9 cellular contexts compared by ENCODE assay signal in the genomic region with DNA sequence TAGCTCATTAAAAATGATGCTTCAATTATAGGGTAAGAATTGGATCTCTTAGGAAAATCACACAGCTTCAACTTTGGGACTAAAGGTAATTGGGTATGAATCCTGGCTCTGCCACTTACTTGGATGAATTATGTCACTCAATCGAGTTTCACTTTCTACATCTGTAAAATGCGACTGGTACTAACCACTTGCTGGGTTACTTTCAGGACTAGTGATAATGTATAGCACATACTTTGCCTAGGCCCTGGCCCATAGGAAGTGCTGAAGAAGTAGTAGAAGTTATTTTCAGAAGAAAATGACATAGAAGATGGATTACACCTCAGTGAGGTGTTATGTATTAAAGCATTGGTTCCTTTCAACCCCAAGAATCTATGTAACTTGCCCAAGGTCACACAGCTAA. TPM values are rescaled to one million over a fixed set of nuclear protein-coding genes. Genes with fewer than 3 reads are reported as not detected.
DNase-seq lines count a peak whose midpoint lies in the region; ATAC-seq, FAIRE-seq and TF ChIP-seq lines count a peak whose summit lies in the region.
"Had no signal": no experiment of that assay in that cellular context is flagged by ENCODE, and none has a peak within 500 bp of the region (broad histone marks: within the 10 kb centered on the region; RNA-seq: fewer than 3 reads in every experiment).

No MANE protein-coding gene starts in this region.

- no peak for TF ChIP-seq CTCF in keratinocyte (optimal IDR thresholded peaks at IDR 0.05 in 1 of 3, IDR thresholded peaks at IDR 0.05 in 1 of 3, conservative IDR thresholded peaks at IDR 0.05 in 1 of 3; ENCODE audit: extremely low read depth in 1 of 3, insufficient read depth in 2 of 3, low read length in 3 of 3)
- TF ChIP-seq CTCF in CD4-positive, alpha-beta T cell (IDR thresholded peaks at IDR 0.05): no peak

- dilution Hi-C loops in keratinocyte (cut with MboI; ENCODE audit: extremely low pct_ligation_motif_present, low sequenced_read_pairs): no loop called here

- no peak overlapping the region for H3K4me3 Mint-ChIP-seq in CD4-positive, alpha-beta T cell

- DNase-seq in keratinocyte (ENCODE audit: low read depth, low spot score) (no peak), left cardiac atrium (no peak), NCI-H146 (lab: John Stamatoyannopoulos, UW) (no peak)
- DNase-seq in CD4-positive, alpha-beta T cell: no peak

- H3K4me1 Mint-ChIP-seq in CD4-positive, alpha-beta T cell (ENCODE audit: low read depth): peaks cover 14% of the 10 kb centered on the region

- H3K36me3 Mint-ChIP-seq in CD4-positive, alpha-beta T cell (ENCODE audit: low read depth): no peaks in the 10 kb centered on the region

- intact Hi-C loops in left cardiac atrium (cut with DNase I): no loop called here
- intact Hi-C loops in CD4-positive, alpha-beta T cell (cut with DNase I, micrococcal nuclease): no loop called here

- no peak for FAIRE-seq in keratinocyte (lab: Jason Lieb, UNC)
- FAIRE-seq: urothelium cell line had no signal

- H3K79me2 ChIP-seq in keratinocyte (ENCODE audit: control insufficient read depth, insufficient read depth, low read length): no peaks in the 10 kb centered on the region

- POLR2A ChIA-PET in CD4-positive, alpha-beta T cell (lab: Charles Lee): no interaction called here

- no peak overlapping the region for H3K9ac ChIP-seq in keratinocyte (ENCODE audit: control insufficient read depth, extremely low read depth, insufficient read depth, low read length)

- H3K27ac ChIP-seq in keratinocyte (ENCODE audit: control insufficient read depth, insufficient read depth, low read length): peak overlapping the region; percentile 23
- no peak overlapping the region for H3K27ac ChIP-seq in CD4-positive, alpha-beta T cell (ENCODE audit: low read depth, low read length)
- H3K27ac ChIP-seq: gastroesophageal sphincter had no signal

- H3K4me1 ChIP-seq in keratinocyte (ENCODE audit: control insufficient read depth, extremely low read depth, insufficient read depth, low read length): peaks cover 44% of the 10 kb centered on the region

- no peak overlapping the region for H3K4me2 ChIP-seq in keratinocyte (ENCODE audit: control insufficient read depth, extremely low read depth, insufficient read depth, low read depth, low read length)

- no peaks in the 10 kb centered on the region for H3K27me3 ChIP-seq in keratinocyte (ENCODE audit: control insufficient read depth, extremely low read depth, insufficient read depth, low read length)
- H3K27me3 ChIP-seq in CD4-positive, alpha-beta T cell (ENCODE audit: control insufficient read depth, insufficient read depth, low read length): no peaks in the 10 kb centered on the region
- H3K27me3 ChIP-seq: gastroesophageal sphincter had no signal

- no peaks in the 10 kb centered on the region for H3K27me3 Mint-ChIP-seq in CD4-positive, alpha-beta T cell

- H4K20me1 ChIP-seq in keratinocyte (ENCODE audit: control insufficient read depth, extremely low read depth, insufficient read depth, low read length): no peaks in the 10 kb centered on the region

- H3K4me3 ChIP-seq in keratinocyte (ENCODE audit: control insufficient read depth in 2 of 3, extremely low read depth in 1 of 3, insufficient read depth in 2 of 3, low read depth in 1 of 3, low read length in 3 of 3): no peak overlapping the region
- H3K4me3 ChIP-seq: gastroesophageal sphincter had no signal

- no peaks in the 10 kb centered on the region for H3K36me3 ChIP-seq in keratinocyte (ENCODE audit: control insufficient read depth in 2 of 2, extremely low read depth in 1 of 2, insufficient read depth in 2 of 2, low read length in 2 of 2)
- H3K36me3 ChIP-seq: gastroesophageal sphincter had no signal

- H2AFZ ChIP-seq in keratinocyte (ENCODE audit: control insufficient read depth, low read length): peak overlapping the region; percentile 30

- H3K9me3 ChIP-seq in keratinocyte (ENCODE audit: control insufficient read depth, low read depth, low read length): no peaks in the 10 kb centered on the region
- no peaks in the 10 kb centered on the region for H3K9me3 ChIP-seq in CD4-positive, alpha-beta T cell (ENCODE audit: control insufficient read depth, low read length)
- H3K9me3 ChIP-seq: gastroesophageal sphincter had no signal

- no peaks in the 10 kb centered on the region for H3K9me3 Mint-ChIP-seq in CD4-positive, alpha-beta T cell

- H3K27ac Mint-ChIP-seq in CD4-positive, alpha-beta T cell: no peak overlapping the region

- ATAC-seq in GM18861 (IDR thresholded peaks at IDR 0.05; ENCODE audit: unreplicated experiment) (peak; percentile 32), GM21619 (IDR thresholded peaks at IDR 0.05; ENCODE audit: unreplicated experiment) (peak; percentile 60), HG03469 (IDR thresholded peaks at IDR 0.05; ENCODE audit: unreplicated experiment) (peak; percentile 56), left cardiac atrium (no peak)
- no peak for ATAC-seq in CD4-positive, alpha-beta T cell (ENCODE audit: poor library complexity)
- ATAC-seq: gastroesophageal sphincter had no signal

- no peaks in the 10 kb centered on the region for H3K9me1 ChIP-seq in keratinocyte (ENCODE audit: control insufficient read depth, extremely low read depth, insufficient read depth, low read length)

- CTCF ChIA-PET in CD4-positive, alpha-beta T cell (lab: Charles Lee): interaction anchor here (1.3 kb wide), 1 partner anchor 8 kb away, joined by 4 read pairs; no protein-coding TSS in a partner anchor

RNA-seq across cellular contexts. Expression of a gene that starts 29.5 kb away (rescaled TPM):
- 4.2 to 7.9 TPM (median 5.4 TPM) in 3 replicates for polyA plus RNA-seq in keratinocyte
- polyA plus RNA-seq in keratinocyte (2011; ENCODE audit: low read depth): 4.9 TPM
- 3.4 and 6.1 TPM in 2 replicates for polyA plus RNA-seq in keratinocyte (2011; cell fraction: cytosol; rRNA removed)
- polyA plus RNA-seq in keratinocyte (2011; cell fraction: nucleus; rRNA removed): 5.6 and 6.7 TPM in 2 replicates
- 5.3 and 7.7 TPM in 2 replicates for polyA plus RNA-seq in keratinocyte (2012; ENCODE audit: low replicate concordance)
- polyA minus RNA-seq in keratinocyte: 3.0 to 12.3 TPM (median 5.8 TPM) in 3 replicates
- 5.8 TPM for polyA minus RNA-seq in keratinocyte (2011; cell fraction: cytosol; rRNA and poly(A)+ RNA removed)
- polyA minus RNA-seq in keratinocyte (2011; cell fraction: nucleus; rRNA and poly(A)+ RNA removed): 7.7 and 16.6 TPM in 2 replicates
- total RNA-seq in left cardiac atrium: 1 to 10 TPM; 6.3 to 9.9 TPM
- total RNA-seq in CD4-positive, alpha-beta T cell: 1 to 10 TPM; 6.3 to 6.6 TPM

Comparison
In these comparisons a context has a peak if more than half of its experiments do, and no peak if none do; other contexts are left out.
1. ATAC-seq: peak in GM18861 (single experiment), GM21619 (single experiment) and HG03469 (single experiment); none in left cardiac atrium (0 of 2) and CD4-positive, alpha-beta T cell (single experiment).